8 cellular contexts compared by ENCODE assay signal in the genomic region with DNA sequence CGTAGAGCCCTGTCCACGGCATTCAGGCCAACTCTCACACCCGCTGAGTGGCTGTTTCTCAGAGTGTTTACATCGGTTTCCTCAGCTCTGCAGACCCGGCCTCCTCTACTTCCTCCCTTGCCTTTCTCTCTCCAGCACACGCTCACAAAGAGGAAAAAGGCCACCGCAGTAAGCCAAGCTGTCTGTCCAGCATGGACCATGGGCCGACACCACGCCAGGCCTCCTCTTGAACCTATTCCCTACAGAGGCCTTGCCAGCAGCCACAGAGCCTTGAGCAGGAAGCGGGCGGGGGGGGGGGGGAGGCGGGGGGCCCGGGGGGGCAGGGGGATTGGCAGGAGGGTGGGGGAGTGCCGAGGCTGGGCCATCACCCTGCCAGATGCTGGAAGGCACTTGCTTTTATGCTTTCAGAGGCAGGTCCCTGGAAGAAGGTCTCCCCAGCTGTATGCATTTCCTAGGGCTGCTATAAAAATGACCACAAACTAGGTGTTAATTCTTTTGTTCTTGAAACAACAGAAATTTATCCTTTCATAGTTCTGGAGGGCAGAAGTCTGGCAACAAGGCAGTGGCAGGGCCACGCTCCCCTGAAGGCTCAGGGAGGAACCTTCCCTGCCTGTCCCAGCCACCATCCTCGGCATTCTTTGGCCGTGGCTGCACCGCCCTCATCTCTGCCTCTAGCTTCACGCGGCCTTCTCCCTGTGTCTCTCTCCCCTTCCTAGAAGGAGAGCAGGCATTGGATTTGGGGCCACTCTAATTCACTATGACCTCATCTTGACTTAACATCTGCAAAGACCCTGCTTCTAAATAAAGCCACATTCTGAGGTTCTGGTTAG.
DNase-seq lines count a peak whose midpoint lies in the region; ATAC-seq, FAIRE-seq and TF ChIP-seq lines count a peak whose summit lies in the region.

No MANE protein-coding gene starts in this region.

- no peak overlapping the region for H3K4me2 ChIP-seq in keratinocyte (ENCODE audit: control insufficient read depth, extremely low read depth, insufficient read depth, low read depth, low read length)

- peak; percentile 58 for ATAC-seq in activated naive CD8-positive, alpha-beta T cell treated with anti-CD3 and anti-CD28 coated beads, Interleukin-2, amount 10 ng/mL, durations not matched to agents 7 days and 5 days (ENCODE audit: low read depth)
- ATAC-seq in thoracic aorta (ENCODE audit: insufficient number of reproducible peaks, low FRiP score, low read depth) (no peak), GM19455 (IDR thresholded peaks at IDR 0.05; ENCODE audit: unreplicated experiment) (no peak)

- peak overlapping the region; percentile 77 for H3K27ac Mint-ChIP-seq in activated T-cell treated with anti-CD3 and anti-CD28 coated beads, Interleukin-2, amount 50 U/mL, for 24 hours
- peak overlapping the region; percentile 91 for H3K27ac Mint-ChIP-seq in activated naive CD8-positive, alpha-beta T cell treated with anti-CD3 and anti-CD28 coated beads, Interleukin-2, amount 10 ng/mL, durations not matched to agents 7 days and 5 days
- no peak overlapping the region for H3K27ac Mint-ChIP-seq in Caco-2 (ENCODE audit: unreplicated experiment)

- no peak overlapping the region for H3K27ac ChIP-seq in keratinocyte (ENCODE audit: control insufficient read depth, insufficient read depth, low read length)
- H3K27ac ChIP-seq in thoracic aorta, result peak overlapping the region; percentile 82 to 83

- BruUV-seq in Caco-2 (replicated peaks; lab: Mats Ljungman, UMichigan), result no TSS peak

- H3K27me3 ChIP-seq in keratinocyte (ENCODE audit: control insufficient read depth, extremely low read depth, insufficient read depth, low read length) (no peaks in the 10 kb centered on the region), thoracic aorta (replicated peaks; ENCODE audit: insufficient read depth) (no peaks in the 10 kb centered on the region), Caco-2 (replicated peaks; ENCODE audit: control insufficient read depth, insufficient read depth, low read length) (no peaks in the 10 kb centered on the region)

- no peaks in the 10 kb centered on the region for H3K9me3 ChIP-seq in keratinocyte (ENCODE audit: control insufficient read depth, low read depth, low read length)
- H3K9me3 ChIP-seq in thoracic aorta, result no peaks in the 10 kb centered on the region
- H3K9me3 ChIP-seq in Caco-2, result no peaks in the 10 kb centered on the region

- H2AFZ ChIP-seq in keratinocyte (ENCODE audit: control insufficient read depth, low read length), result peak overlapping the region; percentile 72

- H3K4me1 Mint-ChIP-seq in activated T-cell treated with anti-CD3 and anti-CD28 coated beads, Interleukin-2, amount 50 U/mL, for 24 hours (ENCODE audit: low read depth), result peaks cover 30% of the 10 kb centered on the region
- H3K4me1 Mint-ChIP-seq in activated naive CD8-positive, alpha-beta T cell treated with anti-CD3 and anti-CD28 coated beads, Interleukin-2, amount 10 ng/mL, durations not matched to agents 7 days and 5 days, result peaks cover 19% of the 10 kb centered on the region
- H3K4me1 Mint-ChIP-seq in Caco-2 (ENCODE audit: low read depth, unreplicated experiment), result peaks cover 8% of the 10 kb centered on the region

- dilution Hi-C loops in keratinocyte (cut with MboI; ENCODE audit: extremely low pct_ligation_motif_present, low sequenced_read_pairs), result no loop called here

- no peak overlapping the region for H3K4me3 Mint-ChIP-seq in activated T-cell treated with anti-CD3 and anti-CD28 coated beads, Interleukin-2, amount 50 U/mL, for 24 hours
- peak overlapping the region; percentile 68 for H3K4me3 Mint-ChIP-seq in activated naive CD8-positive, alpha-beta T cell treated with anti-CD3 and anti-CD28 coated beads, Interleukin-2, amount 10 ng/mL, durations not matched to agents 7 days and 5 days
- no peak overlapping the region for H3K4me3 Mint-ChIP-seq in Caco-2 (ENCODE audit: unreplicated experiment)

- peak; percentile 37 for DNase-seq in activated T-cell treated with anti-CD3 and anti-CD28 coated beads, Interleukin-2, amount 50 U/mL, for 24 hours
- DNase-seq in activated T-cell treated with anti-CD3 and anti-CD28 coated beads for 4 hours, result no peak
- DNase-seq in activated naive CD8-positive, alpha-beta T cell treated with anti-CD3 and anti-CD28 coated beads, Interleukin-2, amount 10 ng/mL, durations not matched to agents 7 days and 5 days, result no peak
- no peak for DNase-seq in keratinocyte (ENCODE audit: low read depth, low spot score)
- DNase-seq in thoracic aorta (ENCODE audit: low spot score), result no peak
- no peak for DNase-seq in RCC 7860 (ENCODE audit: low spot score)
- no peak for DNase-seq in Caco-2

- H3K9me1 ChIP-seq in keratinocyte (ENCODE audit: control insufficient read depth, extremely low read depth, insufficient read depth, low read length), result no peaks in the 10 kb centered on the region

- intact Hi-C loops in Caco-2 (cut with micrococcal nuclease; ENCODE audit: unreplicated experiment), result no loop called here

- TF ChIP-seq CTCF in keratinocyte (optimal IDR thresholded peaks at IDR 0.05 in 1 of 3, IDR thresholded peaks at IDR 0.05 in 1 of 3, conservative IDR thresholded peaks at IDR 0.05 in 1 of 3; ENCODE audit: extremely low read depth in 1 of 3, insufficient read depth in 2 of 3, low read length in 3 of 3), result no peak
- TF ChIP-seq CTCF in thoracic aorta (IDR thresholded peaks at IDR 0.05), result no peak
- no peak for TF ChIP-seq CTCF in Caco-2 (IDR thresholded peaks at IDR 0.05; ENCODE audit: insufficient read depth in 1 of 2, low read depth in 1 of 2, low read length in 1 of 2, severe bottlenecking in 1 of 2, unreplicated experiment in 1 of 2)

- peak overlapping the region; percentile 13 for H3K9ac ChIP-seq in keratinocyte (ENCODE audit: control insufficient read depth, extremely low read depth, insufficient read depth, low read length)

- H3K36me3 ChIP-seq in keratinocyte (ENCODE audit: control insufficient read depth in 2 of 2, extremely low read depth in 1 of 2, insufficient read depth in 2 of 2, low read length in 2 of 2) (no peaks in the 10 kb centered on the region), thoracic aorta (no peaks in the 10 kb centered on the region), Caco-2 (ENCODE audit: control insufficient read depth, insufficient read depth, low read length) (no peaks in the 10 kb centered on the region)

- FAIRE-seq in keratinocyte (lab: Jason Lieb, UNC) (peak; percentile 26), RCC 7860 (lab: Jason Lieb, UNC) (no peak)

- H4K20me1 ChIP-seq in keratinocyte (ENCODE audit: control insufficient read depth, extremely low read depth, insufficient read depth, low read length), result no peaks in the 10 kb centered on the region

- H3K27me3 Mint-ChIP-seq in activated T-cell treated with anti-CD3 and anti-CD28 coated beads, Interleukin-2, amount 50 U/mL, for 24 hours, result peaks cover 4% of the 10 kb centered on the region
- peaks cover 7% of the 10 kb centered on the region for H3K27me3 Mint-ChIP-seq in activated naive CD8-positive, alpha-beta T cell treated with anti-CD3 and anti-CD28 coated beads, Interleukin-2, amount 10 ng/mL, durations not matched to agents 7 days and 5 days
- H3K27me3 Mint-ChIP-seq in Caco-2 (ENCODE audit: insufficient read depth, unreplicated experiment), result no peaks in the 10 kb centered on the region

- peaks cover 32% of the 10 kb centered on the region for H3K4me1 ChIP-seq in keratinocyte (ENCODE audit: control insufficient read depth, extremely low read depth, insufficient read depth, low read length)
- H3K4me1 ChIP-seq in thoracic aorta (ENCODE audit: control insufficient read depth in 1 of 2, low read depth in 2 of 2), result peaks cover 35 to 60% of the 10 kb centered on the region in 2 donors
- no peaks in the 10 kb centered on the region for H3K4me1 ChIP-seq in Caco-2

- CTCF ChIA-PET in Caco-2 (lab: Charles Lee), result no interaction called here

- POLR2A ChIA-PET in activated naive CD8-positive, alpha-beta T cell treated with anti-CD3 and anti-CD28 coated beads, Interleukin-2, amount 10 ng/mL, durations not matched to agents 7 days and 5 days (lab: Charles Lee), result no interaction called here
- POLR2A ChIA-PET in Caco-2 (lab: Charles Lee), result no interaction called here

- H3K4me3 ChIP-seq in keratinocyte (ENCODE audit: control insufficient read depth in 2 of 3, extremely low read depth in 1 of 3, insufficient read depth in 2 of 3, low read depth in 1 of 3, low read length in 3 of 3) (no peak overlapping the region), thoracic aorta (no peak overlapping the region), Caco-2 (ENCODE audit: low read depth, low read length) (no peak overlapping the region)

- no peaks in the 10 kb centered on the region for H3K9me3 Mint-ChIP-seq in activated T-cell treated with anti-CD3 and anti-CD28 coated beads, Interleukin-2, amount 50 U/mL, for 24 hours
- no peaks in the 10 kb centered on the region for H3K9me3 Mint-ChIP-seq in activated naive CD8-positive, alpha-beta T cell treated with anti-CD3 and anti-CD28 coated beads, Interleukin-2, amount 10 ng/mL, durations not matched to agents 7 days and 5 days
- H3K9me3 Mint-ChIP-seq in Caco-2 (ENCODE audit: unreplicated experiment), result no peaks in the 10 kb centered on the region

- no peaks in the 10 kb centered on the region for H3K79me2 ChIP-seq in keratinocyte (ENCODE audit: control insufficient read depth, insufficient read depth, low read length)

- no peaks in the 10 kb centered on the region for H3K36me3 Mint-ChIP-seq in activated T-cell treated with anti-CD3 and anti-CD28 coated beads, Interleukin-2, amount 50 U/mL, for 24 hours (ENCODE audit: low read depth)
- no peaks in the 10 kb centered on the region for H3K36me3 Mint-ChIP-seq in activated naive CD8-positive, alpha-beta T cell treated with anti-CD3 and anti-CD28 coated beads, Interleukin-2, amount 10 ng/mL, durations not matched to agents 7 days and 5 days
- H3K36me3 Mint-ChIP-seq in Caco-2 (ENCODE audit: insufficient read depth, unreplicated experiment), result no peaks in the 10 kb centered on the region
